In genomic region chr1:156500847-156501686, GRCh38 we compare ENCODE assay signal across 8 cellular contexts. TPM values are rescaled to one million over a fixed set of nuclear protein-coding genes. Genes with fewer than 3 reads are reported as not detected.
DNase-seq lines count a peak whose midpoint lies in the region; ATAC-seq and TF ChIP-seq lines count a peak whose summit lies in the region.

No MANE protein-coding gene starts in this region.

- no peaks in the 10 kb centered on the region for H3K27me3 ChIP-seq in heart left ventricle
- H3K27me3 ChIP-seq in upper lobe of right lung = no peaks in the 10 kb centered on the region

- TF ChIP-seq POLR2A in heart left ventricle (IDR thresholded peaks at IDR 0.05) = peak; percentile 12 to 82

- TF ChIP-seq CTCF in GM12874 (IDR thresholded peaks at IDR 0.05; ENCODE audit: insufficient read depth, low read depth, low read length) (peak; percentile 69), heart left ventricle (IDR thresholded peaks at IDR 0.05) (peak; percentile 31 to 76 (median 58)), upper lobe of right lung (IDR thresholded peaks at IDR 0.05) (peak; percentile 59)

- H3K4me1 ChIP-seq in heart left ventricle = peaks cover 34 to 76% (median 69%) of the 10 kb centered on the region in 12 donors
- H3K4me1 ChIP-seq in upper lobe of right lung = peaks cover 69% of the 10 kb centered on the region

- H3K4me3 ChIP-seq in heart left ventricle = peak overlapping the region; percentile 69 to 100 (median 95)
- peak overlapping the region; percentile 94 for H3K4me3 ChIP-seq in upper lobe of right lung

- WGBS in adipose tissue, 3 donors = 0% methylated on average over 45 to 59 of the region's 59 CpGs
- WGBS in heart left ventricle, 4 donors = 0% methylated on average over 20 to 59 of the region's 59 CpGs

- H3K36me3 ChIP-seq in heart left ventricle (no peaks in the 10 kb centered on the region), upper lobe of right lung (no peaks in the 10 kb centered on the region)

- DNase-seq in NCI-H1436 (lab: John Stamatoyannopoulos, UW) (peak; percentile 89), SW480 (ENCODE audit: low spot score) (peak; percentile 93), heart left ventricle (peak; percentile 96 to 97 (median 96)), posterior vena cava (ENCODE audit: low spot score) (peak; percentile 98), upper lobe of right lung (peak; percentile 97)

- intact Hi-C loops in heart left ventricle (cut with DNase I) (loop anchor here in 9 of 10 donors (1.0 to 10.0 kb wide), 13 partner anchors 36 to 376 kb away; partner anchors contain the start of genes GPATCH4 (in 2 of the 9), HDGF (in 1 of the 9), NAXE (in 1 of the 9) and NES (in 1 of the 9)), posterior vena cava (cut with DNase I) (no loop called here), upper lobe of right lung (cut with DNase I) (no loop called here)

- peak overlapping the region; percentile 93 for H3K27ac ChIP-seq in adipose tissue (ENCODE audit: low read depth, low read length)
- peak overlapping the region; percentile 98 to 100 (median 100) for H3K27ac ChIP-seq in heart left ventricle
- peak overlapping the region; percentile 100 for H3K27ac ChIP-seq in upper lobe of right lung

- ATAC-seq in HG02840 (IDR thresholded peaks at IDR 0.05; ENCODE audit: low FRiP score, unreplicated experiment) (peak; percentile 43), heart left ventricle (peak; percentile 56 to 90 (median 76)), upper lobe of right lung (peak; percentile 90)

- H3K9me3 ChIP-seq in heart left ventricle (no peaks in the 10 kb centered on the region), upper lobe of right lung (no peaks in the 10 kb centered on the region)

RNA-seq across cellular contexts. Expression of gene MEF2D, which starts 0.5 kb away (rescaled TPM):
- polyA plus RNA-seq in adipose tissue = 10 to 100 TPM; 13.4 to 28.7 (median 17.4) TPM
- 100 to 1,000 TPM in 3 of 9 donors, 10 to 100 TPM in 6; 75.0 to 203 (median 93.2) TPM for total RNA-seq in heart left ventricle
- 10 to 100 TPM; 40.5 to 68.8 TPM for polyA plus RNA-seq in heart left ventricle
- 100 to 1,000 TPM in 1 of 2 donors, 10 to 100 TPM in 1; 77.5 to 102 TPM for total RNA-seq in posterior vena cava
- 60.8 TPM for total RNA-seq in upper lobe of right lung

Comparison
In these comparisons a context has a peak if more than half of its experiments do, and no peak if none do; other contexts are left out.
1. Peak in every context shown above with its lines: DNase-seq, ATAC-seq, H3K4me3 ChIP-seq and H3K27ac ChIP-seq.
2. intact Hi-C loops: an anchor here in heart left ventricle (1.0 to 10.0 kb wide); none called in posterior vena cava and upper lobe of right lung.